16 cellular contexts compared by ENCODE assay signal in the genomic region with DNA sequence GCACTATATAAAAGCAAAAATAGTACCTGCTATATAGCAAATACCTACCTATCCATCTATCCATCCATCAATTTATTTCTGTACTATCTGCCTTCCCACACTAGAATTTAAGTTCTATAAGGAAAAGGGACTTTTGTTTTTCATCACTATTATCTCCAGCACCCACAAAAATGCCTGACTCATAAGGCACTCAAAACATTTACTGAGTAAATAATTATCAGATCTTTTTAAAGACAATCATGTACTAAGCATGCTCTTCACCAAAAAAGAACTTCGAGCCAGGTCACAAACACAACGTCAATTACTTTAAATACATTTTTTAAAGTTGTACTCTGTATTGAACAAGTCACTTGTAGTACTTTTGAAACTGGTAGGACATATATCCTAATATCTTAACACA.
DNase-seq lines count a peak whose midpoint lies in the region; ATAC-seq, FAIRE-seq and TF ChIP-seq lines count a peak whose summit lies in the region.
"Had no signal": no experiment of that assay in that cellular context is flagged by ENCODE, and none has a peak within 500 bp of the region (broad histone marks: within the 10 kb centered on the region; RNA-seq: fewer than 3 reads in every experiment).

No MANE protein-coding gene starts in this region.

- DNase-seq in A549 (ENCODE audit: low read depth in 1 of 2, low spot score in 1 of 2) (no peak), ELR (ENCODE audit: low read depth) (peak; percentile 56), adipocyte (ENCODE audit: low read depth) (peak; percentile 45), fibroblast of villous mesenchyme (ENCODE audit: low read depth) (peak; percentile 64), KG1 (lab: John Stamatoyannopoulos, UW) (no peak)
- DNase-seq in activated CD4-positive, alpha-beta T cell treated with anti-CD3 and anti-CD28 coated beads, Interleukin-2, amount 10 ng/mL, durations not matched to agents 24 days and 14 days, result no peak
- DNase-seq in effector CD8-positive, alpha-beta T cell (lab: John Stamatoyannopoulos, UW), result no peak
- DNase-seq: activated T-cell treated with anti-CD3 and anti-CD28 coated beads, Interleukin-2, amount 50 U/mL, for 48 hours; anterior cingulate cortex; gastrocnemius medialis; NCI-H1417 treated with DMSO at 0.1 percent for 48 hours; NCI-H446 treated with DMSO at 0.1 percent for 48 hours had no signal

- intact Hi-C loops in activated CD4-positive, alpha-beta T cell treated with anti-CD3 and anti-CD28 coated beads, Interleukin-2, amount 10 ng/mL, durations not matched to agents 24 days and 14 days (cut with micrococcal nuclease), result no loop called here

- peak overlapping the region; percentile 55 for H3K4me2 ChIP-seq in A549
- H3K4me2 ChIP-seq: GM23338 had no signal

- no peaks in the 10 kb centered on the region for H3K36me3 ChIP-seq in adipocyte (ENCODE audit: control insufficient read depth, insufficient read depth, low read length, severe bottlenecking)
- H3K36me3 ChIP-seq: gastrocnemius medialis, tibial nerve had no signal

- no peaks in the 10 kb centered on the region for H3K27me3 Mint-ChIP-seq in activated CD4-positive, alpha-beta T cell treated with anti-CD3 and anti-CD28 coated beads, Interleukin-2, amount 10 ng/mL, durations not matched to agents 24 days and 14 days

- CTCF ChIA-PET in A549 (lab: Yijun Ruan, JAX), result no interaction called here

- peaks cover 10% of the 10 kb centered on the region for H3K4me1 Mint-ChIP-seq in activated CD4-positive, alpha-beta T cell treated with anti-CD3 and anti-CD28 coated beads, Interleukin-2, amount 10 ng/mL, durations not matched to agents 24 days and 14 days

- no peak overlapping the region for H3K4me3 ChIP-seq in A549
- H3K4me3 ChIP-seq in adipocyte (ENCODE audit: low read length), result no peak overlapping the region
- no peak overlapping the region for H3K4me3 ChIP-seq in fibroblast of villous mesenchyme (ENCODE audit: low read depth, low read length)
- H3K4me3 ChIP-seq: gastrocnemius medialis, GM23338, tibial nerve had no signal

- no peaks in the 10 kb centered on the region for H3K27me3 ChIP-seq in adipocyte (replicated peaks; ENCODE audit: control insufficient read depth, insufficient read depth, low read length)
- H3K27me3 ChIP-seq: gastrocnemius medialis, tibial nerve had no signal

- no peak for TF ChIP-seq RAD21 in A549 (conservative IDR thresholded peaks at IDR 0.05 in 1 of 2, IDR thresholded peaks at IDR 0.05 in 1 of 2)

- no peak for FAIRE-seq in A549 (lab: Jason Lieb, UNC)

- H3K4me3 Mint-ChIP-seq in activated CD4-positive, alpha-beta T cell treated with anti-CD3 and anti-CD28 coated beads, Interleukin-2, amount 10 ng/mL, durations not matched to agents 24 days and 14 days, result no peak overlapping the region
- H3K4me3 Mint-ChIP-seq: GM23338, neural crest cell had no signal

- TF ChIP-seq POLR2A in A549 (IDR thresholded peaks at IDR 0.05; ENCODE audit: low read length), result no peak

- H3K9me3 Mint-ChIP-seq in activated CD4-positive, alpha-beta T cell treated with anti-CD3 and anti-CD28 coated beads, Interleukin-2, amount 10 ng/mL, durations not matched to agents 24 days and 14 days, result no peaks in the 10 kb centered on the region
- H3K9me3 Mint-ChIP-seq: GM23338, neural crest cell had no signal

- no peak overlapping the region for H3K27ac Mint-ChIP-seq in activated CD4-positive, alpha-beta T cell treated with anti-CD3 and anti-CD28 coated beads, Interleukin-2, amount 10 ng/mL, durations not matched to agents 24 days and 14 days
- H3K27ac Mint-ChIP-seq: GM23338 had no signal

- H3K36me3 Mint-ChIP-seq in activated CD4-positive, alpha-beta T cell treated with anti-CD3 and anti-CD28 coated beads, Interleukin-2, amount 10 ng/mL, durations not matched to agents 24 days and 14 days (ENCODE audit: low read depth), result peaks cover 7% of the 10 kb centered on the region

- 5% methylated on average over 2 of the region's 2 CpGs for WGBS in A549 (ENCODE audit: missing lambda C conversion rate)

- ATAC-seq in A549 (no peak), HG02870 (IDR thresholded peaks at IDR 0.05; ENCODE audit: unreplicated experiment) (no peak)
- ATAC-seq: gastrocnemius medialis, GM23338 had no signal

- TF ChIP-seq EP300 in A549 (IDR thresholded peaks at IDR 0.05), result no peak

- H3K4me1 ChIP-seq in A549, result peaks cover 22% of the 10 kb centered on the region
- H3K4me1 ChIP-seq in adipocyte (ENCODE audit: control insufficient read depth, insufficient read depth, low read length), result peaks cover 9% of the 10 kb centered on the region
- H3K4me1 ChIP-seq: gastrocnemius medialis had no signal

- H3K9ac ChIP-seq in adipocyte (ENCODE audit: low read length), result no peak overlapping the region

- H3K9me3 ChIP-seq in A549 (no peaks in the 10 kb centered on the region), adipocyte (ENCODE audit: control insufficient read depth, low read length) (no peaks in the 10 kb centered on the region)
- H3K9me3 ChIP-seq: gastrocnemius medialis, tibial nerve had no signal

- POLR2A ChIA-PET in A549 (lab: Yijun Ruan, JAX), result no interaction called here

- no peak overlapping the region for H3K27ac ChIP-seq in A549
- H3K27ac ChIP-seq: gastrocnemius medialis, tibial nerve had no signal

- TF ChIP-seq CTCF in A549 (IDR thresholded peaks at IDR 0.05) (no peak), fibroblast of villous mesenchyme (IDR thresholded peaks at IDR 0.05; ENCODE audit: insufficient read depth, low read depth, low read length) (no peak)

TF ChIP-seq in A549, 52 proteins besides CTCF, POLR2A, EP300 and RAD21:
- TF ChIP-seq MAFK (IDR thresholded peaks at IDR 0.05; ENCODE audit: partially characterized antibody) (no peak), HOXA7 (CRISPR knock-in tag; IDR thresholded peaks at IDR 0.05) (no peak), HOXB5 (CRISPR knock-in tag; IDR thresholded peaks at IDR 0.05) (no peak), CHD2 (IDR thresholded peaks at IDR 0.05; ENCODE audit: low read length, partially characterized antibody) (no peak), PHF8 (IDR thresholded peaks at IDR 0.05; ENCODE audit: borderline replicate concordance, low read depth) (no peak), ZNF302 (CRISPR knock-in tag; IDR thresholded peaks at IDR 0.05) (no peak), CBX8 (IDR thresholded peaks at IDR 0.05) (no peak), FOSL2 (IDR thresholded peaks at IDR 0.05) (no peak), FOSL2 (CRISPR knock-in tag; IDR thresholded peaks at IDR 0.05) (no peak)
- TF ChIP-seq, protein P1, sequence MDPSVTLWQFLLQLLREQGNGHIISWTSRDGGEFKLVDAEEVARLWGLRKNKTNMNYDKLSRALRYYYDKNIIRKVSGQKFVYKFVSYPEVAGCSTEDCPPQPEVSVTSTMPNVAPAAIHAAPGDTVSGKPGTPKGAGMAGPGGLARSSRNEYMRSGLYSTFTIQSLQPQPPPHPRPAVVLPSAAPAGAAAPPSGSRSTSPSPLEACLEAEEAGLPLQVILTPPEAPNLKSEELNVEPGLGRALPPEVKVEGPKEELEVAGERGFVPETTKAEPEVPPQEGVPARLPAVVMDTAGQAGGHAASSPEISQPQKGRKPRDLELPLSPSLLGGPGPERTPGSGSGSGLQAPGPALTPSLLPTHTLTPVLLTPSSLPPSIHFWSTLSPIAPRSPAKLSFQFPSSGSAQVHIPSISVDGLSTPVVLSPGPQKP (IDR thresholded peaks at IDR 0.05; ENCODE audit: low read depth, low read length), result no peak
- TF ChIP-seq, protein P2, sequence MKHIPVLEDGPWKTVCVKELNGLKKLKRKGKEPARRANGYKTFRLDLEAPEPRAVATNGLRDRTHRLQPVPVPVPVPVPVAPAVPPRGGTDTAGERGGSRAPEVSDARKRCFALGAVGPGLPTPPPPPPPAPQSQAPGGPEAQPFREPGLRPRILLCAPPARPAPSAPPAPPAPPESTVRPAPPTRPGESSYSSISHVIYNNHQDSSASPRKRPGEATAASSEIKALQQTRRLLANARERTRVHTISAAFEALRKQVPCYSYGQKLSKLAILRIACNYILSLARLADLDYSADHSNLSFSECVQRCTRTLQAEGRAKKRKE (CRISPR knock-in tag; IDR thresholded peaks at IDR 0.05; ENCODE audit: low read depth), result no peak
- TF ChIP-seq, protein P3, sequence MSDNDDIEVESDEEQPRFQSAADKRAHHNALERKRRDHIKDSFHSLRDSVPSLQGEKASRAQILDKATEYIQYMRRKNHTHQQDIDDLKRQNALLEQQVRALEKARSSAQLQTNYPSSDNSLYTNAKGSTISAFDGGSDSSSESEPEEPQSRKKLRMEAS (IDR thresholded peaks at IDR 0.05), result no peak
TF ChIP-seq in A549: peak in this region for 0.

Comparison
In these comparisons a context has a peak if more than half of its experiments do, and no peak if none do; other contexts are left out.
1. DNase-seq: peak in ELR (single experiment), adipocyte (single experiment) and fibroblast of villous mesenchyme (single experiment); none in A549 (0 of 2), activated CD4-positive, alpha-beta T cell treated with anti-CD3 and anti-CD28 coated beads, Interleukin-2, amount 10 ng/mL, durations not matched to agents 24 days and 14 days (single experiment), effector CD8-positive, alpha-beta T cell (single experiment) and KG1 (single experiment).